12 cellular contexts compared by ENCODE assay signal in genomic region chr7:51187941-51188340, GRCh38.
DNase-seq lines count a peak whose midpoint lies in the region; ATAC-seq and TF ChIP-seq lines count a peak whose summit lies in the region.
"Had no signal": no experiment of that assay in that cellular context is flagged by ENCODE, and none has a peak within 500 bp of the region (broad histone marks: within the 10 kb centered on the region; RNA-seq: fewer than 3 reads in every experiment).

No MANE protein-coding gene starts in this region.

- ATAC-seq in GM18502 (IDR thresholded peaks at IDR 0.05; ENCODE audit: poor library complexity, unreplicated experiment) (no peak), GM19395 (IDR thresholded peaks at IDR 0.05; ENCODE audit: unreplicated experiment) (no peak), HG02623 (IDR thresholded peaks at IDR 0.05; ENCODE audit: unreplicated experiment) (no peak)
- ATAC-seq: activated T-cell treated with anti-CD3 and anti-CD28 coated beads, Interleukin-2, amount 50 U/mL, for 4 hours had no signal

- intact Hi-C loops in dorsolateral prefrontal cortex (cut with DNase I) = loop anchor here (5.0 to 10.0 kb wide), 5 partner anchors 54 to 179 kb away; partner anchors contain the start of gene COBL (in 1 of the 2)

- H3K27me3 ChIP-seq in dorsolateral prefrontal cortex = no peaks in the 10 kb centered on the region

- H3K4me3 ChIP-seq in dorsolateral prefrontal cortex = no peak overlapping the region
- H3K4me3 ChIP-seq: SK-N-MC had no signal

- H3K36me3 Mint-ChIP-seq in nephron (ENCODE audit: low read depth) = peaks cover 3% of the 10 kb centered on the region
- H3K36me3 Mint-ChIP-seq: natural killer cell had no signal

- DNase-seq in COR-L47 (lab: John Stamatoyannopoulos, UW) = peak; percentile 28
- peak; percentile 32 for DNase-seq in NCI-H2171 treated with DMSO at 0.1 percent for 48 hours (lab: John Stamatoyannopoulos, UW)
- DNase-seq in dorsolateral prefrontal cortex = peak; percentile 61 to 82 (median 78)
- no peak for DNase-seq in NCI-H446 treated with DMSO at 0.1 percent for 48 hours (lab: John Stamatoyannopoulos, UW)
- DNase-seq: activated T-cell treated with anti-CD3 and anti-CD28 coated beads, Interleukin-2, amount 50 U/mL, for 4 hours; CD4-positive, alpha-beta T cell; natural killer cell had no signal

- TF ChIP-seq CTCF in dorsolateral prefrontal cortex (IDR thresholded peaks at IDR 0.05 in 54 of 56, conservative IDR thresholded peaks at IDR 0.05 in 2 of 56; ENCODE audit: low read depth in 1 of 56, partially characterized antibody in 56 of 56) (peak in 54 of 56 donors; percentile 24 to 79 (median 62)), nephron (IDR thresholded peaks at IDR 0.05; ENCODE audit: unreplicated experiment in 3 of 3) (peak in 2 of 3 experiments; percentile 10 to 48)

- H3K9me3 Mint-ChIP-seq in nephron = no peaks in the 10 kb centered on the region
- H3K9me3 Mint-ChIP-seq: activated T-cell treated with anti-CD3 and anti-CD28 coated beads, Interleukin-2, amount 50 U/mL, for 4 hours; CD4-positive, alpha-beta T cell; natural killer cell had no signal

- peak overlapping the region; percentile 38 to 92 (median 84) for H3K27ac ChIP-seq in dorsolateral prefrontal cortex
- H3K27ac ChIP-seq: SK-N-MC had no signal

- H3K27ac Mint-ChIP-seq in nephron = no peak overlapping the region
- H3K27ac Mint-ChIP-seq: CD4-positive, alpha-beta T cell; natural killer cell had no signal

- H3K4me3 Mint-ChIP-seq in nephron = no peak overlapping the region
- H3K4me3 Mint-ChIP-seq: activated T-cell treated with anti-CD3 and anti-CD28 coated beads, Interleukin-2, amount 50 U/mL, for 4 hours; CD4-positive, alpha-beta T cell; natural killer cell had no signal

- H3K4me1 Mint-ChIP-seq in nephron = peaks cover 9% of the 10 kb centered on the region

- peaks cover 13% of the 10 kb centered on the region for H3K27me3 Mint-ChIP-seq in nephron (ENCODE audit: low read depth)
